Comparison of ENCODE assay signal across 24 cellular contexts in genomic region chr12:25124493-25124892, GRCh38.
"Had no signal": no experiment of that assay in that cellular context is flagged by ENCODE, and none has a peak within 500 bp of the region (broad histone marks: within the 10 kb centered on the region; RNA-seq: fewer than 3 reads in every experiment).

No MANE protein-coding gene starts in this region.

- DNase-seq: colonic mucosa; cortex of kidney; effector CD8-positive, alpha-beta T cell; effector memory CD8-positive, alpha-beta T cell; endodermal cell; foreskin melanocyte; gastrocnemius medialis; glutamatergic neuron; head of caudate nucleus; heart right ventricle; hippocampal formation; islet precursor cell; left cardiac atrium; left lung; left ventricle myocardium superior; lower lobe of right lung; mesendoderm; midbrain; naive thymus-derived CD4-positive, alpha-beta T cell; natural killer cell had no signal

- H3K36me3 Mint-ChIP-seq: naive thymus-derived CD4-positive, alpha-beta T cell; natural killer cell had no signal

- H3K27ac ChIP-seq: colonic mucosa, esophagus muscularis mucosa, gastrocnemius medialis, heart right ventricle, left lung, lower lobe of right lung had no signal

- H3K36me3 ChIP-seq: colonic mucosa, esophagus muscularis mucosa, gastrocnemius medialis, heart right ventricle, left lung, lower lobe of right lung had no signal

- H3K4me1 ChIP-seq: colonic mucosa, esophagus muscularis mucosa, gastrocnemius medialis, heart right ventricle, left lung, lower lobe of right lung had no signal

- H3K27me3 Mint-ChIP-seq: dendritic cell treated with granulocyte-macrophage colony-stimulating factor and Interleukin-4, amounts not matched to agents 40 ng/mL and 50 ng/mL, for 4 days; effector memory CD8-positive, alpha-beta T cell had no signal

- FAIRE-seq: endometrium had no signal

- H3K9me3 Mint-ChIP-seq: dendritic cell treated with granulocyte-macrophage colony-stimulating factor and Interleukin-4, amounts not matched to agents 40 ng/mL and 50 ng/mL, for 4 days; effector memory CD8-positive, alpha-beta T cell; endodermal cell; memory B cell; natural killer cell had no signal

- H3K4me1 Mint-ChIP-seq: natural killer cell had no signal

- H3K4me3 ChIP-seq: colonic mucosa, esophagus muscularis mucosa, gastrocnemius medialis, heart right ventricle, left lung, lower lobe of right lung had no signal

- H3K27me3 ChIP-seq: colonic mucosa, esophagus muscularis mucosa, gastrocnemius medialis, heart right ventricle, left lung had no signal

- H3K4me3 Mint-ChIP-seq: dendritic cell treated with granulocyte-macrophage colony-stimulating factor and Interleukin-4, amounts not matched to agents 40 ng/mL and 50 ng/mL, for 4 days; effector memory CD8-positive, alpha-beta T cell; endodermal cell; memory B cell; naive thymus-derived CD4-positive, alpha-beta T cell; natural killer cell had no signal

- H3K27ac Mint-ChIP-seq: dendritic cell treated with granulocyte-macrophage colony-stimulating factor and Interleukin-4, amounts not matched to agents 40 ng/mL and 50 ng/mL, for 4 days; effector memory CD8-positive, alpha-beta T cell; endodermal cell; memory B cell; naive thymus-derived CD4-positive, alpha-beta T cell; natural killer cell had no signal

- H3K9me3 ChIP-seq: colonic mucosa, esophagus muscularis mucosa, gastrocnemius medialis, heart right ventricle, left lung, lower lobe of right lung had no signal
